In the genomic region with DNA sequence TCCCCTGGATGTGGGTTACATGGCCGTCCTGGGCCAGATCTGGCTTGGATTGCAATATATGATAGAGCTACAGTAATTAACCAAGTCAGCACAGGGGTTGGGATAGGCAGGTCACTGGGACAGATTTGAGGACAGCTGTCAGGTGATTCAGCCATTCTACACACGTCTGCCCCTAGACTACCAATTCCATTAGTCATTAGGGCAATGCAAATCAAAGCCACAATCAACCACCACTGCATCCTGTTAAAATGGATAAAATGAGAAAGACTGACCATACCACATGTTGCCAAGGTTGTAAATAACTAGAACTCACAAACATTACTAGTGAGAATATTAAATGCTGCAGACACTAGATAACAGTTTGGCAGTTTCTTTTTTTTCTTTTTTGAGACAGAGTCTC, we compare ENCODE assay signal across 15 cellular contexts. TPM values are rescaled to one million over a fixed set of nuclear protein-coding genes. Genes with fewer than 3 reads are reported as not detected.
DNase-seq lines count a peak whose midpoint lies in the region; ATAC-seq and TF ChIP-seq lines count a peak whose summit lies in the region.
"Had no signal": no experiment of that assay in that cellular context is flagged by ENCODE, and none has a peak within 500 bp of the region (broad histone marks: within the 10 kb centered on the region; RNA-seq: fewer than 3 reads in every experiment).

No MANE protein-coding gene starts in this region.

- TF ChIP-seq CTCF in epithelial cell of esophagus (IDR thresholded peaks at IDR 0.05; ENCODE audit: insufficient read depth, low read depth, low read length, missing control alignments) = no peak
- TF ChIP-seq CTCF in thyroid gland (IDR thresholded peaks at IDR 0.05) = no peak
- TF ChIP-seq CTCF in gastrocnemius medialis (IDR thresholded peaks at IDR 0.05 in 4 of 5, conservative IDR thresholded peaks at IDR 0.05 in 1 of 5) = no peak

- H3K27me3 ChIP-seq in thyroid gland (no peaks in the 10 kb centered on the region), gastrocnemius medialis (no peaks in the 10 kb centered on the region)

- 93 to 97% methylated on average over 2 of the region's 2 CpGs for WGBS in thyroid gland, 2 donors

- intact Hi-C loops in thyroid gland (cut with DNase I) (no loop called here), gastrocnemius medialis (cut with DNase I; ENCODE audit: low total_unique reads) (no loop called here)

- no peak for TF ChIP-seq POLR2A in thyroid gland (IDR thresholded peaks at IDR 0.05)
- no peak for TF ChIP-seq POLR2A in gastrocnemius medialis (IDR thresholded peaks at IDR 0.05)

- H3K4me1 ChIP-seq in thyroid gland (no peaks in the 10 kb centered on the region), gastrocnemius medialis (no peaks in the 10 kb centered on the region)
- H3K4me1 ChIP-seq: lower lobe of right lung had no signal

- DNase-seq in RPMI7951 (ENCODE audit: low read depth) (peak; percentile 77), epithelial cell of esophagus (ENCODE audit: low read depth) (peak; percentile 66), renal cortical epithelial cell (ENCODE audit: low read depth) (peak; percentile 78), thyroid gland (no peak), NCI-H1048 (lab: John Stamatoyannopoulos, UW) (no peak), gastrocnemius medialis (no peak)
- DNase-seq: activated CD4-positive, alpha-beta memory T cell treated with anti-CD3 and anti-CD28 coated beads, Interleukin-2, amount 10 ng/mL, durations not matched to agents 7 days and 5 days; activated naive CD4-positive, alpha-beta T cell treated with anti-CD3 and anti-CD28 coated beads for 36 hours; CD8-positive, alpha-beta memory T cell; cerebellar nuclear complex; lower lobe of right lung; NCI-H1694 had no signal

- H3K36me3 ChIP-seq in thyroid gland = no peaks in the 10 kb centered on the region
- no peaks in the 10 kb centered on the region for H3K36me3 ChIP-seq in gastrocnemius medialis
- H3K36me3 ChIP-seq: lower lobe of right lung had no signal

- H3K4me3 ChIP-seq in epithelial cell of esophagus (ENCODE audit: low read length) = no peak overlapping the region
- no peak overlapping the region for H3K4me3 ChIP-seq in thyroid gland (replicated peaks in 1 of 3)
- no peak overlapping the region for H3K4me3 ChIP-seq in gastrocnemius medialis
- H3K4me3 ChIP-seq: lower lobe of right lung, skin epidermis had no signal

- H3K9me3 ChIP-seq in thyroid gland (no peaks in the 10 kb centered on the region), gastrocnemius medialis (no peaks in the 10 kb centered on the region)
- H3K9me3 ChIP-seq: lower lobe of right lung had no signal

- ATAC-seq in GM18867 (IDR thresholded peaks at IDR 0.05; ENCODE audit: unreplicated experiment) = peak; percentile 43
- ATAC-seq in gastrocnemius medialis = no peak
- ATAC-seq: lower lobe of right lung had no signal

- in situ Hi-C loops in gastrocnemius medialis (cut with MboI; ENCODE audit: low sequenced_read_pairs in 4 of 4) = no loop called here

- H3K27ac ChIP-seq in thyroid gland (no peak overlapping the region), gastrocnemius medialis (no peak overlapping the region)
- H3K27ac ChIP-seq: epithelial cell of prostate, lower lobe of right lung, skin epidermis had no signal

RNA-seq across cellular contexts. Expression of a gene that starts 16.0 kb away (rescaled TPM):
- total RNA-seq in RPMI7951 (2014; rRNA removed; shearing (Covaris generic)) = 8.9 TPM in 2 replicates
- 1.8 and 1.9 TPM in 2 replicates for total RNA-seq in renal cortical epithelial cell
- 1 to 10 TPM in 3 of 4 donors, under 1 TPM in 1; 0.89 to 2.2 (median 1.7) TPM for total RNA-seq in thyroid gland
- 1 to 10 TPM in 1 of 4 donors, under 1 TPM in 3; 0.44 to 1.6 (median 0.74) TPM for total RNA-seq in gastrocnemius medialis

RNA-seq across cellular contexts. Expression of a gene that starts 16.3 kb away (rescaled TPM):
- 11.7 and 13.6 TPM in 2 replicates for total RNA-seq in RPMI7951 (2014; rRNA removed; shearing (Covaris generic))
- total RNA-seq in renal cortical epithelial cell (14.4 and 27.1 TPM in 2 replicates), thyroid gland (10 to 100 TPM; 23.9 to 36.6 (median 33.2) TPM), gastrocnemius medialis (100 to 1,000 TPM; 200 to 431 (median 290) TPM)

RNA-seq across cellular contexts. Expression of a gene that starts 21.5 kb away (rescaled TPM):
- total RNA-seq in RPMI7951 (2014; rRNA removed; shearing (Covaris generic)) = 9.9 and 18.5 TPM in 2 replicates
- total RNA-seq in renal cortical epithelial cell (3.1 and 9.0 TPM in 2 replicates), thyroid gland (10 to 100 TPM; 12.6 to 25.4 (median 21.0) TPM), gastrocnemius medialis (10 to 100 TPM; 11.3 to 27.9 (median 18.7) TPM)

RNA-seq across cellular contexts. Expression of a gene that starts 22.2 kb away (rescaled TPM):
- total RNA-seq in RPMI7951 (2014; rRNA removed; shearing (Covaris generic)) = 27.5 and 37.5 TPM in 2 replicates
- total RNA-seq in renal cortical epithelial cell = 39.4 and 81.7 TPM in 2 replicates
- 100 to 1,000 TPM in 1 of 4 donors, 10 to 100 TPM in 3; 65.7 to 116 (median 81.0) TPM for total RNA-seq in thyroid gland
- 100 to 1,000 TPM in 1 of 4 donors, 10 to 100 TPM in 3; 52.1 to 155 (median 83.2) TPM for total RNA-seq in gastrocnemius medialis

Comparison
In these comparisons a context has a peak if more than half of its experiments do, and no peak if none do; other contexts are left out.
1. DNase-seq: peak in RPMI7951 (single experiment), epithelial cell of esophagus (single experiment) and renal cortical epithelial cell (single experiment); none in thyroid gland (0 of 2), NCI-H1048 (single experiment) and gastrocnemius medialis (0 of 2).